ENCODE assay signal across 31 cellular contexts in genomic region chr5:74897049-74897448, GRCh38.
"Had no signal": no experiment of that assay in that cellular context is flagged by ENCODE, and none has a peak within 500 bp of the region (broad histone marks: within the 10 kb centered on the region; RNA-seq: fewer than 3 reads in every experiment).

No MANE protein-coding gene starts in this region.

- H3K4me1 ChIP-seq: left lung, neural progenitor cell, right atrium auricular region, uterus had no signal

- H3K36me3 ChIP-seq: left lung, lower lobe of right lung, neural progenitor cell, neutrophil, right atrium auricular region, right lobe of liver, thoracic aorta, tibial artery, uterus had no signal

- H3K4me2 ChIP-seq: neural progenitor cell, smooth muscle cell had no signal

- H3K4me3 Mint-ChIP-seq: immature natural killer cell; mesothelial cell of epicardium; naive B cell; natural killer cell; nephron progenitor cell; neural progenitor cell; stimulated activated memory B cell treated with anti-CD40 and anti-IgM and Interleukin-4, amounts not matched to agents 10 μg/mL and 1 μg/mL and 100 μg/mL, for 72 hours; stimulated activated naive CD8-positive, alpha-beta T cell treated with anti-CD3 and anti-CD28 coated beads, Interleukin-15, amount 100 ng/mL, for 72 hours; type B pancreatic cell had no signal

- H3K36me3 Mint-ChIP-seq: natural killer cell; neural progenitor cell; stimulated activated memory B cell treated with anti-CD40 and anti-IgM and Interleukin-4, amounts not matched to agents 10 μg/mL and 1 μg/mL and 100 μg/mL, for 72 hours; type B pancreatic cell had no signal

- H3K27ac Mint-ChIP-seq: immature natural killer cell; mesothelial cell of epicardium; naive B cell; natural killer cell; nephron progenitor cell; neural progenitor cell; stimulated activated memory B cell treated with anti-CD40 and anti-IgM and Interleukin-4, amounts not matched to agents 10 μg/mL and 1 μg/mL and 100 μg/mL, for 72 hours; stimulated activated naive CD8-positive, alpha-beta T cell treated with anti-CD3 and anti-CD28 coated beads, Interleukin-15, amount 100 ng/mL, for 72 hours; type B pancreatic cell had no signal

- H3K4me3 ChIP-seq: left lung, lower lobe of right lung, neural progenitor cell, right atrium auricular region, right lobe of liver, smooth muscle cell, thoracic aorta, tibial artery, uterus had no signal

- H3K27ac ChIP-seq: left lung, lower lobe of right lung, neural progenitor cell, neutrophil, parathyroid adenoma, right atrium auricular region, right lobe of liver, thoracic aorta, tibial artery, uterus had no signal

- ATAC-seq: left colon; left lung; lower lobe of right lung; natural killer cell; stimulated activated memory B cell treated with anti-CD40 and anti-IgM and Interleukin-4, amounts not matched to agents 10 μg/mL and 1 μg/mL and 100 μg/mL, for 72 hours; stimulated activated naive CD8-positive, alpha-beta T cell treated with anti-CD3 and anti-CD28 coated beads, Interleukin-15, amount 100 ng/mL, for 72 hours had no signal

- H2AFZ ChIP-seq: neural progenitor cell, parathyroid adenoma had no signal

- H3K9ac ChIP-seq: neural progenitor cell, parathyroid adenoma had no signal

- H3K9me3 ChIP-seq: neutrophil, right lobe of liver, thoracic aorta, uterus had no signal

- H3K79me2 ChIP-seq: parathyroid adenoma had no signal

- DNase-seq: hypothalamus; immature natural killer cell; kidney; left colon; left lung; lower lobe of right lung; mammary epithelial cell; mesenchymal stem cell; naive B cell; natural killer cell; nephron progenitor cell; occipital lobe; right lobe of liver; stimulated activated CD4-positive, alpha-beta T cell treated with anti-CD3 and anti-CD28 coated beads, Interleukin-1b, Interleukin-23, amount 100 ng/mL, for 48 hours; stimulated activated CD4-positive, alpha-beta T cell treated with anti-CD3 and anti-CD28 coated beads, Interleukin-2, amount 100 ng/mL, for 48 hours; stimulated activated CD4-positive, alpha-beta T cell treated with anti-CD3 and anti-CD28 coated beads, Interleukin-4, amount 100 ng/mL, for 4 hours; stimulated activated CD8-positive, alpha-beta memory T cell treated with anti-CD3 and anti-CD28 coated beads, Interleukin-4, amount 100 ng/mL, for 48 hours; stimulated activated naive CD4-positive, alpha-beta T cell treated with Interleukin-2 at 50 U/mL for 16 hours; stimulated activated naive CD8-positive, alpha-beta T cell treated with anti-CD3 and anti-CD28 coated beads, Interleukin-15, amount 100 ng/mL, for 72 hours; substantia nigra; tibial artery; uterus had no signal

- H3K27me3 ChIP-seq: left lung, neural progenitor cell, neutrophil, right atrium auricular region, right lobe of liver, tibial artery, uterus had no signal

- H3K4me1 Mint-ChIP-seq: naive B cell; nephron progenitor cell; neural progenitor cell; stimulated activated memory B cell treated with anti-CD40 and anti-IgM and Interleukin-4, amounts not matched to agents 10 μg/mL and 1 μg/mL and 100 μg/mL, for 72 hours; stimulated activated naive CD8-positive, alpha-beta T cell treated with anti-CD3 and anti-CD28 coated beads, Interleukin-15, amount 100 ng/mL, for 72 hours had no signal

- H3K27me3 Mint-ChIP-seq: stimulated activated memory B cell treated with anti-CD40 and anti-IgM and Interleukin-4, amounts not matched to agents 10 μg/mL and 1 μg/mL and 100 μg/mL, for 72 hours; type B pancreatic cell had no signal
